In the genomic region with DNA sequence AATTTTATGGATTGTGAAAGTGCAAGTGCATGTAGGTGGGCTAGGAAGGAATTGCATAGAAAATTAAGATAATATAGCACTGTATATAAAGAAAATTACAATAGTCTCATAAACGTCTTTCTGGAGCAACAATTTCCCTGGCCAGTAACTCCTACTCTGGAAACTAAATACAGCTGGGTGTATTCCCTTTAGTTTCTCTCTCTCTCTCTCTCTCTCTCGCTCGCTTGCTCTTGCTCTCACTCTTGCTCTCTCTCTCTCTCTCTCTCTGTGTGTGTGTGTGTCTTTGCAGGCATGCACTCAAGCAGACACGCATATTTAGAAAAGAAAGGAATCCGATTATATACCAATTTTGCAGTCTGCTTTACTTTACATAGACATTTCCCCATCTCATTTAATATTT, we compare ENCODE assay signal across 25 cellular contexts.
"Had no signal": no experiment of that assay in that cellular context is flagged by ENCODE, and none has a peak within 500 bp of the region (broad histone marks: within the 10 kb centered on the region; RNA-seq: fewer than 3 reads in every experiment).

No MANE protein-coding gene starts in this region.

- H3K9me3 Mint-ChIP-seq: activated T-cell treated with anti-CD3 and anti-CD28 coated beads, Interleukin-2, amount 50 U/mL, for 4 hours; activated T-helper 2 cell treated with anti-CD3 and anti-CD28 coated beads, Interferon-gamma antibody, Interleukin-2, Interleukin-4, amounts not matched to agents 10 μg/mL and 5 μg/mL and 100 μg/mL, durations not matched to agents 14 hours and 24 hours and 36 hours; immature natural killer cell; neural crest cell; WTC11 had no signal

- H3K27ac Mint-ChIP-seq: activated naive CD8-positive, alpha-beta T cell; activated T-helper 2 cell treated with anti-CD3 and anti-CD28 coated beads, Interferon-gamma antibody, Interleukin-2, Interleukin-4, amounts not matched to agents 10 μg/mL and 5 μg/mL and 100 μg/mL, durations not matched to agents 14 hours and 24 hours and 36 hours; immature natural killer cell; WTC11 had no signal

- DNase-seq: activated CD8-positive, alpha-beta memory T cell treated with anti-CD3 and anti-CD28 coated beads for 24 hours; activated CD8-positive, alpha-beta memory T cell treated with anti-CD3 and anti-CD28 coated beads, Interleukin-2, amount 50 U/mL, for 4 hours; activated naive CD4-positive, alpha-beta T cell; activated T-cell treated with anti-CD3 and anti-CD28 coated beads, Interleukin-2, amount 50 U/mL, for 4 hours; adrenal gland; body of pancreas; erythroblast; foreskin melanocyte; immature natural killer cell; occipital lobe; posterior cingulate gyrus; sigmoid colon; stimulated activated CD4-positive, alpha-beta T cell treated with anti-CD3 and anti-CD28 coated beads, Interleukin-15, amount 100 ng/mL, for 24 hours; stimulated activated CD8-positive, alpha-beta memory T cell treated with anti-CD3 and anti-CD28 coated beads, Interleukin-4, amount 100 ng/mL, for 48 hours; stimulated activated naive CD4-positive, alpha-beta T cell; T1000; testis had no signal

- H3K27ac ChIP-seq: adrenal gland, body of pancreas, cardiac muscle cell, sigmoid colon, testis, upper lobe of left lung had no signal

- H3K27me3 Mint-ChIP-seq: activated naive CD8-positive, alpha-beta T cell had no signal

- H3K36me3 ChIP-seq: cardiac muscle cell had no signal

- ATAC-seq: activated T-cell treated with anti-CD3 and anti-CD28 coated beads, Interleukin-2, amount 50 U/mL, for 4 hours; body of pancreas; WTC11 had no signal

- H3K27me3 ChIP-seq: adrenal gland, body of pancreas, cardiac muscle cell, hepatocyte, sigmoid colon, testis, upper lobe of left lung had no signal

- H3K4me3 Mint-ChIP-seq: activated naive CD8-positive, alpha-beta T cell; activated T-cell treated with anti-CD3 and anti-CD28 coated beads, Interleukin-2, amount 50 U/mL, for 4 hours; immature natural killer cell; neural crest cell; WTC11 had no signal

- H2AFZ ChIP-seq: hepatocyte had no signal

- H3K4me2 ChIP-seq: hepatocyte, smooth muscle cell had no signal

- H3K9me3 ChIP-seq: adrenal gland, body of pancreas, sigmoid colon, testis, upper lobe of left lung had no signal

- H3K4me3 ChIP-seq: adrenal gland, body of pancreas, cardiac muscle cell, hepatocyte, sigmoid colon, smooth muscle cell, testis, upper lobe of left lung had no signal
